ENCODE assay signal across 3 cellular contexts in genomic region chr15:54850101-54850500, GRCh38.
"Had no signal": no experiment of that assay in that cellular context is flagged by ENCODE, and none has a peak within 500 bp of the region (broad histone marks: within the 10 kb centered on the region; RNA-seq: fewer than 3 reads in every experiment).

No MANE protein-coding gene starts in this region.

- H3K4me3 ChIP-seq: GM12878 had no signal

- DNase-seq: GDM1, GF-D8 had no signal

- ATAC-seq: GM12878 had no signal
